ENCODE assay signal across 1 cellular context in the genomic region with DNA sequence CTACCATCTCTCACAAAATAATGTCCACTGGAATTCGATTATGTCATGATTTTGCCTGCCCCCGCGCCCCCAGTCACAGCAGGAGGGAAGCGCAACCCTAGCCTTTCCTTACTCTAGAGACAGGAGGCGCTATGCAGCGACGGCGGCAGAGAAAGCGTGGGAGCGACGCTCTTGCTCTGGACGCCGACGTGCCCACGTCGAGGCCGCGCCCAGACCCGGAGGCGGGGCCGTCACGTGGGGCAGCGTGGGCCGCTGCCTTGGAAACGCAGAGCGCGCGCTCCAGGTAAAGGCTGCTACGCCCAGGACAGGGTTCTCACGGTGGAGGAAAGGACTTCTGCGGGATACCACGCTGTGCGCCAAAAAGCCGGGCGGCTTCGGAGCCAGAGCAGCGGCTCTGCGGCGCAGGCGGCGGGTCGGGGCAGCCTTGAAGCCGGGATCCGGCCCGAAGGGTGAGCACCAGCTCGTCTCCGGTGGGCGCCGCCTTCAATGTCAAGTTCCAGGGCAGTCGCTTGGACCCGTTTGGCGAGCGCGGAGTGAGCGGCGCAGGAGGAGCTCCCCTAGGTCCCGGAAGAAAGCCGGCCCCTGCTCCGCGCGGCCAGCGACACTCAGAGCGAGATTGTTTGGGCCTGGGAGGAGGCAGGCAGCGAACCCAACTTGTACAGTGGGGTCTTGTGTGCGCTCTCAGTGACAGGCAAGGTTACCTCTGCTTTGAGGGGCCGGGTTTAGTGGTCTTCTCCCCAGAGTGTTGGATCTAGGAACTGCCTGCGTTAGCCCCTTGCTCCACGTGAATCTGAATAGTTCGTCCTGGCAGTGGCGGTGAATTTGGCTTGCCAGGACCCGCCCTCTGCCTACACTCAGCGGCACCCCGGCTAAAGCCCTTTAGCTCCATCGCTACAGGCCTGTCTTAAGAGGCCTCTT.
A peak's percentile ranks its signal among the peaks of the same experiment; 100 is the strongest.
TF ChIP-seq lines count a peak whose summit lies in the region.

No MANE protein-coding gene starts in this region.

TF ChIP-seq in WTC11, 78 proteins besides CTCF, POLR2A, EP300 and RAD21 (continued from another document and continues in another):
- TF ChIP-seq, protein P1, sequence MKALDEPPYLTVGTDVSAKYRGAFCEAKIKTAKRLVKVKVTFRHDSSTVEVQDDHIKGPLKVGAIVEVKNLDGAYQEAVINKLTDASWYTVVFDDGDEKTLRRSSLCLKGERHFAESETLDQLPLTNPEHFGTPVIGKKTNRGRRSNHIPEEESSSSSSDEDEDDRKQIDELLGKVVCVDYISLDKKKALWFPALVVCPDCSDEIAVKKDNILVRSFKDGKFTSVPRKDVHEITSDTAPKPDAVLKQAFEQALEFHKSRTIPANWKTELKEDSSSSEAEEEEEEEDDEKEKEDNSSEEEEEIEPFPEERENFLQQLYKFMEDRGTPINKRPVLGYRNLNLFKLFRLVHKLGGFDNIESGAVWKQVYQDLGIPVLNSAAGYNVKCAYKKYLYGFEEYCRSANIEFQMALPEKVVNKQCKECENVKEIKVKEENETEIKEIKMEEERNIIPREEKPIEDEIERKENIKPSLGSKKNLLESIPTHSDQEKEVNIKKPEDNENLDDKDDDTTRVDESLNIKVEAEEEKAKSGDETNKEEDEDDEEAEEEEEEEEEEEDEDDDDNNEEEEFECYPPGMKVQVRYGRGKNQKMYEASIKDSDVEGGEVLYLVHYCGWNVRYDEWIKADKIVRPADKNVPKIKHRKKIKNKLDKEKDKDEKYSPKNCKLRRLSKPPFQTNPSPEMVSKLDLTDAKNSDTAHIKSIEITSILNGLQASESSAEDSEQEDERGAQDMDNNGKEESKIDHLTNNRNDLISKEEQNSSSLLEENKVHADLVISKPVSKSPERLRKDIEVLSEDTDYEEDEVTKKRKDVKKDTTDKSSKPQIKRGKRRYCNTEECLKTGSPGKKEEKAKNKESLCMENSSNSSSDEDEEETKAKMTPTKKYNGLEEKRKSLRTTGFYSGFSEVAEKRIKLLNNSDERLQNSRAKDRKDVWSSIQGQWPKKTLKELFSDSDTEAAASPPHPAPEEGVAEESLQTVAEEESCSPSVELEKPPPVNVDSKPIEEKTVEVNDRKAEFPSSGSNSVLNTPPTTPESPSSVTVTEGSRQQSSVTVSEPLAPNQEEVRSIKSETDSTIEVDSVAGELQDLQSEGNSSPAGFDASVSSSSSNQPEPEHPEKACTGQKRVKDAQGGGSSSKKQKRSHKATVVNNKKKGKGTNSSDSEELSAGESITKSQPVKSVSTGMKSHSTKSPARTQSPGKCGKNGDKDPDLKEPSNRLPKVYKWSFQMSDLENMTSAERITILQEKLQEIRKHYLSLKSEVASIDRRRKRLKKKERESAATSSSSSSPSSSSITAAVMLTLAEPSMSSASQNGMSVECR (CRISPR knock-in tag; IDR thresholded peaks at IDR 0.05; ENCODE audit: borderline replicate concordance), result peak; percentile 86; the same call in 1 of the 2 replicates
- TF ChIP-seq NFE2L1 (CRISPR knock-in tag; IDR thresholded peaks at IDR 0.05) (no peak; the same call in 1 of the 2 replicates), GABPB1 (CRISPR knock-in tag; IDR thresholded peaks at IDR 0.05) (0 out of 2 replicates have a peak, but pooled peaks have one; percentile 41), SMAD4 (CRISPR knock-in tag; IDR thresholded peaks at IDR 0.05) (no peak), NFYB (CRISPR knock-in tag; conservative IDR thresholded peaks at IDR 0.05; ENCODE audit: low read depth) (no peak), MYBL2 (CRISPR knock-in tag; IDR thresholded peaks at IDR 0.05) (peak; percentile 80; the same call in 1 of the 2 replicates), NR3C1 (CRISPR knock-in tag; conservative IDR thresholded peaks at IDR 0.05; ENCODE audit: low read depth) (no peak), ZNF671 (CRISPR knock-in tag; IDR thresholded peaks at IDR 0.05) (no peak), ESRRA (CRISPR knock-in tag; IDR thresholded peaks at IDR 0.05; ENCODE audit: borderline replicate concordance) (no peak), IRF2 (CRISPR knock-in tag; IDR thresholded peaks at IDR 0.05; ENCODE audit: borderline replicate concordance, low read depth) (no peak), OVOL2 (CRISPR knock-in tag; IDR thresholded peaks at IDR 0.05; ENCODE audit: borderline replicate concordance) (no peak), ZNF219 (CRISPR knock-in tag; IDR thresholded peaks at IDR 0.05; ENCODE audit: borderline replicate concordance) (no peak), ZNF396 (CRISPR knock-in tag; IDR thresholded peaks at IDR 0.05; ENCODE audit: borderline replicate concordance) (no peak), TCF7 (CRISPR knock-in tag; IDR thresholded peaks at IDR 0.05; ENCODE audit: low read depth) (no peak), TEAD4 (CRISPR knock-in tag; IDR thresholded peaks at IDR 0.05) (no peak), GTF2I (CRISPR knock-in tag; conservative IDR thresholded peaks at IDR 0.05) (no peak), PRRX2 (CRISPR knock-in tag; IDR thresholded peaks at IDR 0.05) (no peak), CBFB (CRISPR knock-in tag; IDR thresholded peaks at IDR 0.05; ENCODE audit: low read depth) (no peak), ZNF317 (CRISPR knock-in tag; IDR thresholded peaks at IDR 0.05; ENCODE audit: borderline replicate concordance, low read depth) (no peak), ETV6 (CRISPR knock-in tag; IDR thresholded peaks at IDR 0.05) (no peak), NFATC4 (CRISPR knock-in tag; IDR thresholded peaks at IDR 0.05) (no peak), CREB1 (CRISPR knock-in tag; IDR thresholded peaks at IDR 0.05) (no peak), TEAD1 (CRISPR knock-in tag; IDR thresholded peaks at IDR 0.05) (peak; percentile 66; the same call in 1 of the 2 replicates), NR2C2 (CRISPR knock-in tag; IDR thresholded peaks at IDR 0.05) (no peak), EMX1 (CRISPR knock-in tag; IDR thresholded peaks at IDR 0.05) (no peak), ZBTB21 (CRISPR knock-in tag; IDR thresholded peaks at IDR 0.05; ENCODE audit: borderline replicate concordance) (no peak), ATF1 (CRISPR knock-in tag; IDR thresholded peaks at IDR 0.05) (no peak)
- TF ChIP-seq, protein P2, sequence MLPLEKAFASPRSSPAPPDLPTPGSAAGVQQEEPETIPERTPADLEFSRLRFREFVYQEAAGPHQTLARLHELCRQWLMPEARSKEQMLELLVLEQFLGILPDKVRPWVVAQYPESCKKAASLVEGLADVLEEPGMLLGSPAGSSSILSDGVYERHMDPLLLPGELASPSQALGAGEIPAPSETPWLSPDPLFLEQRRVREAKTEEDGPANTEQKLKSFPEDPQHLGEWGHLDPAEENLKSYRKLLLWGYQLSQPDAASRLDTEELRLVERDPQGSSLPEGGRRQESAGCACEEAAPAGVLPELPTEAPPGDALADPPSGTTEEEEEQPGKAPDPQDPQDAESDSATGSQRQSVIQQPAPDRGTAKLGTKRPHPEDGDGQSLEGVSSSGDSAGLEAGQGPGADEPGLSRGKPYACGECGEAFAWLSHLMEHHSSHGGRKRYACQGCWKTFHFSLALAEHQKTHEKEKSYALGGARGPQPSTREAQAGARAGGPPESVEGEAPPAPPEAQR (CRISPR knock-in tag; IDR thresholded peaks at IDR 0.05), result no peak
- TF ChIP-seq, protein P3, sequence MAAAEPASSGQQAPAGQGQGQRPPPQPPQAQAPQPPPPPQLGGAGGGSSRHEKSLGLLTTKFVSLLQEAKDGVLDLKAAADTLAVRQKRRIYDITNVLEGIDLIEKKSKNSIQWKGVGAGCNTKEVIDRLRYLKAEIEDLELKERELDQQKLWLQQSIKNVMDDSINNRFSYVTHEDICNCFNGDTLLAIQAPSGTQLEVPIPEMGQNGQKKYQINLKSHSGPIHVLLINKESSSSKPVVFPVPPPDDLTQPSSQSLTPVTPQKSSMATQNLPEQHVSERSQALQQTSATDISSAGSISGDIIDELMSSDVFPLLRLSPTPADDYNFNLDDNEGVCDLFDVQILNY (CRISPR knock-in tag; IDR thresholded peaks at IDR 0.05), result peak; percentile 78
- TF ChIP-seq, protein P4, sequence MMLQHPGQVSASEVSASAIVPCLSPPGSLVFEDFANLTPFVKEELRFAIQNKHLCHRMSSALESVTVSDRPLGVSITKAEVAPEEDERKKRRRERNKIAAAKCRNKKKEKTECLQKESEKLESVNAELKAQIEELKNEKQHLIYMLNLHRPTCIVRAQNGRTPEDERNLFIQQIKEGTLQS (CRISPR knock-in tag; conservative IDR thresholded peaks at IDR 0.05), result no peak
- TF ChIP-seq, protein P5, sequence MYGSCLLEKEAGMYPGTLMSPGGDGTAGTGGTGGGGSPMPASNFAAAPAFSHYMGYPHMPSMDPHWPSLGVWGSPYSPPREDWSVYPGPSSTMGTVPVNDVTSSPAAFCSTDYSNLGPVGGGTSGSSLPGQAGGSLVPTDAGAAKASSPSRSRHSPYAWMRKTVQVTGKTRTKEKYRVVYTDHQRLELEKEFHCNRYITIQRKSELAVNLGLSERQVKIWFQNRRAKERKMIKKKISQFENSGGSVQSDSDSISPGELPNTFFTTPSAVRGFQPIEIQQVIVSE (CRISPR knock-in tag; IDR thresholded peaks at IDR 0.05; ENCODE audit: borderline replicate concordance), result no peak
- TF ChIP-seq, protein P6, sequence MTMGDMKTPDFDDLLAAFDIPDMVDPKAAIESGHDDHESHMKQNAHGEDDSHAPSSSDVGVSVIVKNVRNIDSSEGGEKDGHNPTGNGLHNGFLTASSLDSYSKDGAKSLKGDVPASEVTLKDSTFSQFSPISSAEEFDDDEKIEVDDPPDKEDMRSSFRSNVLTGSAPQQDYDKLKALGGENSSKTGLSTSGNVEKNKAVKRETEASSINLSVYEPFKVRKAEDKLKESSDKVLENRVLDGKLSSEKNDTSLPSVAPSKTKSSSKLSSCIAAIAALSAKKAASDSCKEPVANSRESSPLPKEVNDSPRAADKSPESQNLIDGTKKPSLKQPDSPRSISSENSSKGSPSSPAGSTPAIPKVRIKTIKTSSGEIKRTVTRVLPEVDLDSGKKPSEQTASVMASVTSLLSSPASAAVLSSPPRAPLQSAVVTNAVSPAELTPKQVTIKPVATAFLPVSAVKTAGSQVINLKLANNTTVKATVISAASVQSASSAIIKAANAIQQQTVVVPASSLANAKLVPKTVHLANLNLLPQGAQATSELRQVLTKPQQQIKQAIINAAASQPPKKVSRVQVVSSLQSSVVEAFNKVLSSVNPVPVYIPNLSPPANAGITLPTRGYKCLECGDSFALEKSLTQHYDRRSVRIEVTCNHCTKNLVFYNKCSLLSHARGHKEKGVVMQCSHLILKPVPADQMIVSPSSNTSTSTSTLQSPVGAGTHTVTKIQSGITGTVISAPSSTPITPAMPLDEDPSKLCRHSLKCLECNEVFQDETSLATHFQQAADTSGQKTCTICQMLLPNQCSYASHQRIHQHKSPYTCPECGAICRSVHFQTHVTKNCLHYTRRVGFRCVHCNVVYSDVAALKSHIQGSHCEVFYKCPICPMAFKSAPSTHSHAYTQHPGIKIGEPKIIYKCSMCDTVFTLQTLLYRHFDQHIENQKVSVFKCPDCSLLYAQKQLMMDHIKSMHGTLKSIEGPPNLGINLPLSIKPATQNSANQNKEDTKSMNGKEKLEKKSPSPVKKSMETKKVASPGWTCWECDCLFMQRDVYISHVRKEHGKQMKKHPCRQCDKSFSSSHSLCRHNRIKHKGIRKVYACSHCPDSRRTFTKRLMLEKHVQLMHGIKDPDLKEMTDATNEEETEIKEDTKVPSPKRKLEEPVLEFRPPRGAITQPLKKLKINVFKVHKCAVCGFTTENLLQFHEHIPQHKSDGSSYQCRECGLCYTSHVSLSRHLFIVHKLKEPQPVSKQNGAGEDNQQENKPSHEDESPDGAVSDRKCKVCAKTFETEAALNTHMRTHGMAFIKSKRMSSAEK (CRISPR knock-in tag; IDR thresholded peaks at IDR 0.05; ENCODE audit: borderline replicate concordance), result no peak
- TF ChIP-seq, protein P7, sequence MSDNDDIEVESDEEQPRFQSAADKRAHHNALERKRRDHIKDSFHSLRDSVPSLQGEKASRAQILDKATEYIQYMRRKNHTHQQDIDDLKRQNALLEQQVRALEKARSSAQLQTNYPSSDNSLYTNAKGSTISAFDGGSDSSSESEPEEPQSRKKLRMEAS (CRISPR knock-in tag; IDR thresholded peaks at IDR 0.05), result peak; percentile 79
- TF ChIP-seq, protein P8, sequence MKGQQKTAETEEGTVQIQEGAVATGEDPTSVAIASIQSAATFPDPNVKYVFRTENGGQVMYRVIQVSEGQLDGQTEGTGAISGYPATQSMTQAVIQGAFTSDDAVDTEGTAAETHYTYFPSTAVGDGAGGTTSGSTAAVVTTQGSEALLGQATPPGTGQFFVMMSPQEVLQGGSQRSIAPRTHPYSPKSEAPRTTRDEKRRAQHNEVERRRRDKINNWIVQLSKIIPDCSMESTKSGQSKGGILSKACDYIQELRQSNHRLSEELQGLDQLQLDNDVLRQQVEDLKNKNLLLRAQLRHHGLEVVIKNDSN (CRISPR knock-in tag; IDR thresholded peaks at IDR 0.05), result peak; percentile 99
- TF ChIP-seq, protein P9, sequence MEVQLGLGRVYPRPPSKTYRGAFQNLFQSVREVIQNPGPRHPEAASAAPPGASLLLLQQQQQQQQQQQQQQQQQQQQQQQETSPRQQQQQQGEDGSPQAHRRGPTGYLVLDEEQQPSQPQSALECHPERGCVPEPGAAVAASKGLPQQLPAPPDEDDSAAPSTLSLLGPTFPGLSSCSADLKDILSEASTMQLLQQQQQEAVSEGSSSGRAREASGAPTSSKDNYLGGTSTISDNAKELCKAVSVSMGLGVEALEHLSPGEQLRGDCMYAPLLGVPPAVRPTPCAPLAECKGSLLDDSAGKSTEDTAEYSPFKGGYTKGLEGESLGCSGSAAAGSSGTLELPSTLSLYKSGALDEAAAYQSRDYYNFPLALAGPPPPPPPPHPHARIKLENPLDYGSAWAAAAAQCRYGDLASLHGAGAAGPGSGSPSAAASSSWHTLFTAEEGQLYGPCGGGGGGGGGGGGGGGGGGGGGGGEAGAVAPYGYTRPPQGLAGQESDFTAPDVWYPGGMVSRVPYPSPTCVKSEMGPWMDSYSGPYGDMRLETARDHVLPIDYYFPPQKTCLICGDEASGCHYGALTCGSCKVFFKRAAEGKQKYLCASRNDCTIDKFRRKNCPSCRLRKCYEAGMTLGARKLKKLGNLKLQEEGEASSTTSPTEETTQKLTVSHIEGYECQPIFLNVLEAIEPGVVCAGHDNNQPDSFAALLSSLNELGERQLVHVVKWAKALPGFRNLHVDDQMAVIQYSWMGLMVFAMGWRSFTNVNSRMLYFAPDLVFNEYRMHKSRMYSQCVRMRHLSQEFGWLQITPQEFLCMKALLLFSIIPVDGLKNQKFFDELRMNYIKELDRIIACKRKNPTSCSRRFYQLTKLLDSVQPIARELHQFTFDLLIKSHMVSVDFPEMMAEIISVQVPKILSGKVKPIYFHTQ (CRISPR knock-in tag; IDR thresholded peaks at IDR 0.05), result no peak
- TF ChIP-seq, protein P10, sequence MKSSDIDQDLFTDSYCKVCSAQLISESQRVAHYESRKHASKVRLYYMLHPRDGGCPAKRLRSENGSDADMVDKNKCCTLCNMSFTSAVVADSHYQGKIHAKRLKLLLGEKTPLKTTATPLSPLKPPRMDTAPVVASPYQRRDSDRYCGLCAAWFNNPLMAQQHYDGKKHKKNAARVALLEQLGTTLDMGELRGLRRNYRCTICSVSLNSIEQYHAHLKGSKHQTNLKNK (CRISPR knock-in tag; IDR thresholded peaks at IDR 0.05), result no peak
- TF ChIP-seq, protein P11, sequence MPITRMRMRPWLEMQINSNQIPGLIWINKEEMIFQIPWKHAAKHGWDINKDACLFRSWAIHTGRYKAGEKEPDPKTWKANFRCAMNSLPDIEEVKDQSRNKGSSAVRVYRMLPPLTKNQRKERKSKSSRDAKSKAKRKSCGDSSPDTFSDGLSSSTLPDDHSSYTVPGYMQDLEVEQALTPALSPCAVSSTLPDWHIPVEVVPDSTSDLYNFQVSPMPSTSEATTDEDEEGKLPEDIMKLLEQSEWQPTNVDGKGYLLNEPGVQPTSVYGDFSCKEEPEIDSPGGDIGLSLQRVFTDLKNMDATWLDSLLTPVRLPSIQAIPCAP (CRISPR knock-in tag; IDR thresholded peaks at IDR 0.05), result no peak
